In genomic region chr1:37255868-37256267, GRCh38 we compare ENCODE assay signal across 2 cellular contexts.
TF ChIP-seq lines count a peak whose summit lies in the region.

No MANE protein-coding gene starts in this region.

TF ChIP-seq in GM23338, 12 proteins besides CTCF, POLR2A, EP300 and RAD21 (continued from another document):
- TF ChIP-seq ZNF462 (CRISPR knock-in tag; IDR thresholded peaks at IDR 0.05) = no peak
- TF ChIP-seq EZH2phosphoT487 (IDR thresholded peaks at IDR 0.05; ENCODE audit: unreplicated experiment) = no peak
- TF ChIP-seq STAT1 (IDR thresholded peaks at IDR 0.05; ENCODE audit: unreplicated experiment) = no peak
- TF ChIP-seq REST (IDR thresholded peaks at IDR 0.05; ENCODE audit: unreplicated experiment) = no peak
- no peak for TF ChIP-seq ZNF114 (CRISPR knock-in tag; IDR thresholded peaks at IDR 0.05)
- no peak for TF ChIP-seq ETS1 (IDR thresholded peaks at IDR 0.05)
- TF ChIP-seq NANOG (IDR thresholded peaks at IDR 0.05; ENCODE audit: borderline replicate concordance) = no peak
- TF ChIP-seq POLR2AphosphoS5 (IDR thresholded peaks at IDR 0.05; ENCODE audit: low read depth) = no peak
TF ChIP-seq in GM23338: peak in this region for 0.

TF ChIP-seq in K562, 482 proteins besides CTCF, POLR2A, EP300 and RAD21 (continued from another document):
- TF ChIP-seq VEZF1 (CRISPR knock-in tag; IDR thresholded peaks at IDR 0.05) = peak; percentile 58; the same call in 1 of the 2 replicates
